ENCODE assay signal across 20 cellular contexts in the genomic region with DNA sequence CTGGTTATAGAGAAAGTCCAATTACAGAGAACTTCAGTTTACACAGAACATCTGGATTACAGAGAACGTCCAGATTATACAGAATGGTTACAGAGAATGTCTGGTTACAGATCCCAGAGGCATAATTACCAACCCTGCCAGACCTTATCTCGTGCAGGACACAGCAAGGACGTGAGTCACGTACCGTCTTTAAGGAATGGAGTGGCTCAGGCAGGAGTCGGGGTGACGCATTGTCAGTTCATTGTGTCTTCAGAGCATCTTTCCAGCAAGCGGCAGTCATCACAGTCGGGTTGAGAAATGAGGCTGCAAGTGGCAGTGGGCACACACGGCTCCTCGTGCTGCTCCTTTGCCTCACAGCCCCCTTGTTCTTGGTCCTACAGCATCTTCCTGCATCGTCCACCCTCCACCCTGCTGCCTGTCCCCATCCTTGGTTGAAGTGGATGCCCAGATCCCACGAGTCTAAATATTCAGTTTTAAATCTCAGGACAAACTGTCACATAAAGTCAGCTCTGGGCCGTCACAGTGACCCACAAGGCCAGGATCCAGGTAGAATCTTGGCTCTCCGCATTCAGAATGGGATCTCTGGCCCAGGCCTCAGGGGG. TPM values are rescaled to one million over a fixed set of nuclear protein-coding genes. Genes with fewer than 3 reads are reported as not detected.
DNase-seq lines count a peak whose midpoint lies in the region; FAIRE-seq and TF ChIP-seq lines count a peak whose summit lies in the region.
"Had no signal": no experiment of that assay in that cellular context is flagged by ENCODE, and none has a peak within 500 bp of the region (broad histone marks: within the 10 kb centered on the region; RNA-seq: fewer than 3 reads in every experiment).

No MANE protein-coding gene starts in this region.

- H3K4me3 ChIP-seq in kidney (ENCODE audit: low read length in 2 of 2) (no peak overlapping the region), mesendoderm (ENCODE audit: low read length) (no peak overlapping the region)

- no peak overlapping the region for H2BK120ac ChIP-seq in mesendoderm (ENCODE audit: low read depth, low read length)

- H3K4me2 ChIP-seq in mesendoderm (ENCODE audit: low read length), result no peak overlapping the region
- H3K4me2 ChIP-seq: SK-N-SH had no signal

- H3K4me3 Mint-ChIP-seq in CD14-positive monocyte, result no peak overlapping the region
- H3K4me3 Mint-ChIP-seq: activated CD4-positive, alpha-beta T cell treated with anti-CD3 and anti-CD28 coated beads, Interleukin-2, amount 10 ng/mL, durations not matched to agents 7 days and 5 days; activated naive CD4-positive, alpha-beta T cell treated with anti-CD3 and anti-CD28 coated beads, Interleukin-2, amount 50 U/mL, for 24 hours; naive B cell; stimulated activated memory B cell treated with anti-CD40 and anti-IgM and Interleukin-4, amounts not matched to agents 10 μg/mL and 1 μg/mL and 100 μg/mL, for 72 hours; type B pancreatic cell had no signal

- WGBS in mesendoderm (ENCODE audit: extremely low coverage, insufficient coverage, low lambda C conversion rate), result no CpG with 5 or more reads among the region's 15 CpGs

- FAIRE-seq in HTR-8/SVneo (lab: Jason Lieb, UNC), result peak; percentile 89
- no peak for FAIRE-seq in kidney (lab: Jason Lieb, UNC)

- no peak overlapping the region for H2AK5ac ChIP-seq in mesendoderm (ENCODE audit: low read length)

- DNase-seq in GM03348 (ENCODE audit: low spot score), result peak; percentile 55
- peak; percentile 52 for DNase-seq in HTR-8/SVneo (ENCODE audit: insufficient read length, low spot score)
- DNase-seq in amniotic epithelial cell (ENCODE audit: low read depth), result peak; percentile 63
- DNase-seq in kidney, result peak; percentile 52
- DNase-seq in NCI-H345 treated with DMSO at 0.1 percent for 48 hours (lab: John Stamatoyannopoulos, UW; ENCODE audit: unreplicated experiment), result no peak
- no peak for DNase-seq in CD14-positive monocyte (ENCODE audit: low spot score)
- no peak for DNase-seq in mesendoderm
- DNase-seq: activated CD4-positive, alpha-beta T cell treated with anti-CD3 and anti-CD28 coated beads, Interleukin-2, amount 10 ng/mL, durations not matched to agents 7 days and 5 days; activated T-cell treated with anti-CD3 and anti-CD28 coated beads for 4 hours; effector CD4-positive, alpha-beta T cell; naive B cell; NCI-H1930; SK-N-SH; stimulated activated CD4-positive, alpha-beta T cell treated with anti-CD3 and anti-CD28 coated beads, Interleukin-12 subunit alpha, Interleukin-12 subunit beta, amount 100 ng/mL, for 4 hours had no signal

- no peaks in the 10 kb centered on the region for H3K27me3 ChIP-seq in mesendoderm (ENCODE audit: insufficient read depth, low read length, poor library complexity)

- H3K36me3 Mint-ChIP-seq in CD14-positive monocyte, result no peaks in the 10 kb centered on the region
- H3K36me3 Mint-ChIP-seq: activated naive CD4-positive, alpha-beta T cell treated with anti-CD3 and anti-CD28 coated beads, Interleukin-2, amount 50 U/mL, for 24 hours; naive B cell; stimulated activated memory B cell treated with anti-CD40 and anti-IgM and Interleukin-4, amounts not matched to agents 10 μg/mL and 1 μg/mL and 100 μg/mL, for 72 hours; type B pancreatic cell had no signal

- H3K9me3 ChIP-seq in kidney (ENCODE audit: control insufficient read depth in 1 of 2, low read length in 2 of 2), result no peaks in the 10 kb centered on the region
- H3K9me3 ChIP-seq: SK-N-SH had no signal

- H3K4me1 ChIP-seq in kidney (ENCODE audit: control insufficient read depth in 1 of 2, insufficient read depth in 1 of 2, low read depth in 1 of 2, low read length in 2 of 2) (peaks cover 6 to 8% of the 10 kb centered on the region in 2 donors), mesendoderm (ENCODE audit: control insufficient read depth, low read depth, low read length) (no peaks in the 10 kb centered on the region)

- H3K23ac ChIP-seq in mesendoderm (ENCODE audit: low read length), result no peak overlapping the region

- peaks cover 5 to 21% (median 18%) of the 10 kb centered on the region in 3 donors for H3K27me3 Mint-ChIP-seq in CD14-positive monocyte (ENCODE audit: low read depth in 3 of 3)
- H3K27me3 Mint-ChIP-seq: progenitor cell of endocrine pancreas had no signal

- no peak overlapping the region for H3K27ac Mint-ChIP-seq in CD14-positive monocyte
- H3K27ac Mint-ChIP-seq: activated CD4-positive, alpha-beta T cell treated with anti-CD3 and anti-CD28 coated beads, Interleukin-2, amount 10 ng/mL, durations not matched to agents 7 days and 5 days; activated naive CD4-positive, alpha-beta T cell treated with anti-CD3 and anti-CD28 coated beads, Interleukin-2, amount 50 U/mL, for 24 hours; naive B cell; progenitor cell of endocrine pancreas; stimulated activated memory B cell treated with anti-CD40 and anti-IgM and Interleukin-4, amounts not matched to agents 10 μg/mL and 1 μg/mL and 100 μg/mL, for 72 hours; type B pancreatic cell had no signal

- no peak overlapping the region for H4K8ac ChIP-seq in mesendoderm (ENCODE audit: low read depth, low read length)

- no peak overlapping the region for H2BK5ac ChIP-seq in mesendoderm (ENCODE audit: low read length)

- no peak overlapping the region for H3K18ac ChIP-seq in mesendoderm (ENCODE audit: low read length)

- H3K56ac ChIP-seq in mesendoderm (ENCODE audit: low read length), result no peak overlapping the region

- no peaks in the 10 kb centered on the region for H3K79me2 ChIP-seq in mesendoderm (ENCODE audit: control insufficient read depth, insufficient read depth, low read length)

- H3K36me3 ChIP-seq in kidney (ENCODE audit: control insufficient read depth in 1 of 2, insufficient read depth in 2 of 2, low read length in 2 of 2) (no peaks in the 10 kb centered on the region), mesendoderm (ENCODE audit: control insufficient read depth, insufficient read depth, low read length) (no peaks in the 10 kb centered on the region)

- no peak overlapping the region for H3K9ac ChIP-seq in kidney (ENCODE audit: low read length in 2 of 2)
- no peak overlapping the region for H3K9ac ChIP-seq in mesendoderm (ENCODE audit: low read length)
- H3K9ac ChIP-seq: SK-N-SH had no signal

- H4K5ac ChIP-seq in mesendoderm (ENCODE audit: low read length), result no peak overlapping the region

- intact Hi-C loops in kidney (cut with DNase I), result no loop called here
- intact Hi-C loops in CD14-positive monocyte (cut with micrococcal nuclease), result loop anchor here (10.0 kb wide), 1 partner anchor 247 kb away; no protein-coding TSS in a partner anchor

- no peaks in the 10 kb centered on the region for H3K79me1 ChIP-seq in mesendoderm (ENCODE audit: low read length)

- H3K9me3 Mint-ChIP-seq in CD14-positive monocyte, result peaks cover 0 to 6% (median 3%) of the 10 kb centered on the region in 7 donors
- H3K9me3 Mint-ChIP-seq: activated CD4-positive, alpha-beta T cell treated with anti-CD3 and anti-CD28 coated beads, Interleukin-2, amount 10 ng/mL, durations not matched to agents 7 days and 5 days; activated naive CD4-positive, alpha-beta T cell treated with anti-CD3 and anti-CD28 coated beads, Interleukin-2, amount 50 U/mL, for 24 hours; naive B cell; stimulated activated memory B cell treated with anti-CD40 and anti-IgM and Interleukin-4, amounts not matched to agents 10 μg/mL and 1 μg/mL and 100 μg/mL, for 72 hours; type B pancreatic cell had no signal

- no peak overlapping the region for H3K4ac ChIP-seq in mesendoderm (ENCODE audit: low read depth, low read length)

- H3K27ac ChIP-seq in kidney (ENCODE audit: low read depth in 2 of 2, low read length in 2 of 2), result no peak overlapping the region
- H3K27ac ChIP-seq in mesendoderm (ENCODE audit: low read depth, low read length), result no peak overlapping the region

- TF ChIP-seq CTCF in kidney (IDR thresholded peaks at IDR 0.05; ENCODE audit: borderline replicate concordance, extremely low read depth, insufficient read depth), result no peak
- TF ChIP-seq CTCF in CD14-positive monocyte (IDR thresholded peaks at IDR 0.05), result no peak

- no peak overlapping the region for H2BK15ac ChIP-seq in mesendoderm (replicated peaks; ENCODE audit: low read depth)

- peaks cover 9% of the 10 kb centered on the region for H3K4me1 Mint-ChIP-seq in CD14-positive monocyte

RNA-seq across cellular contexts. Expression of a gene that starts 30.0 kb away (rescaled TPM):
- total RNA-seq in kidney, result 2.2 TPM
- 69.3 TPM for polyA plus RNA-seq in kidney (ENCODE audit: insufficient read depth, low read depth, low replicate concordance)
- not detected for polyA plus RNA-seq in CD14-positive monocyte
- not detected for polyA plus RNA-seq in mesendoderm (2013, experiment 1 of 2)
- polyA plus RNA-seq in mesendoderm (2013, experiment 2 of 2), result not detected
- total RNA-seq: activated CD4-positive, alpha-beta T cell treated with anti-CD3 and anti-CD28 coated beads, Interleukin-2, amount 10 ng/mL, durations not matched to agents 7 days and 5 days; NCI-H460 had no signal
- polyA plus RNA-seq: SK-N-SH had no signal

RNA-seq across cellular contexts. Expression of a gene that starts 53.7 kb away (rescaled TPM):
- not detected for total RNA-seq in kidney
- polyA plus RNA-seq in kidney (ENCODE audit: insufficient read depth, low read depth, low replicate concordance) (1.5 TPM), CD14-positive monocyte (not detected)
- not detected for polyA plus RNA-seq in mesendoderm (2013, experiment 1 of 2)
- not detected for polyA plus RNA-seq in mesendoderm (2013, experiment 2 of 2)
- total RNA-seq: activated CD4-positive, alpha-beta T cell treated with anti-CD3 and anti-CD28 coated beads, Interleukin-2, amount 10 ng/mL, durations not matched to agents 7 days and 5 days; liver; NCI-H460; progenitor cell of endocrine pancreas had no signal
- polyA plus RNA-seq: liver, SK-N-SH had no signal

RNA-seq across cellular contexts. Expression of a gene that starts 59.6 kb away (rescaled TPM):
- total RNA-seq in kidney, result 92.9 TPM
- polyA plus RNA-seq in kidney (ENCODE audit: insufficient read depth, low read depth, low replicate concordance), result 28.2 TPM
- polyA plus RNA-seq in CD14-positive monocyte, result 10 to 100 TPM in 1 of 2 donors, 1 to 10 TPM in 1; 8.2 to 12.5 TPM
- polyA plus RNA-seq in mesendoderm (2013, experiment 1 of 2), result 8.6 TPM
- 8.4 TPM for polyA plus RNA-seq in mesendoderm (2013, experiment 2 of 2)

Comparison
In these comparisons a context has a peak if more than half of its experiments do, and no peak if none do; other contexts are left out.
1. DNase-seq: peak in GM03348 (single experiment), HTR-8/SVneo (single experiment), amniotic epithelial cell (single experiment) and kidney (single experiment); none in NCI-H345 treated with DMSO at 0.1 percent for 48 hours (single experiment), CD14-positive monocyte (single experiment) and mesendoderm (single experiment).
2. RNA of a gene that starts 30.0 kb away (polyA plus RNA-seq): 69.3 TPM in kidney (single experiment); not detected in CD14-positive monocyte; every median in the first group is over 10 times any median in the second.